8 cellular contexts compared by ENCODE assay signal in the genomic region with DNA sequence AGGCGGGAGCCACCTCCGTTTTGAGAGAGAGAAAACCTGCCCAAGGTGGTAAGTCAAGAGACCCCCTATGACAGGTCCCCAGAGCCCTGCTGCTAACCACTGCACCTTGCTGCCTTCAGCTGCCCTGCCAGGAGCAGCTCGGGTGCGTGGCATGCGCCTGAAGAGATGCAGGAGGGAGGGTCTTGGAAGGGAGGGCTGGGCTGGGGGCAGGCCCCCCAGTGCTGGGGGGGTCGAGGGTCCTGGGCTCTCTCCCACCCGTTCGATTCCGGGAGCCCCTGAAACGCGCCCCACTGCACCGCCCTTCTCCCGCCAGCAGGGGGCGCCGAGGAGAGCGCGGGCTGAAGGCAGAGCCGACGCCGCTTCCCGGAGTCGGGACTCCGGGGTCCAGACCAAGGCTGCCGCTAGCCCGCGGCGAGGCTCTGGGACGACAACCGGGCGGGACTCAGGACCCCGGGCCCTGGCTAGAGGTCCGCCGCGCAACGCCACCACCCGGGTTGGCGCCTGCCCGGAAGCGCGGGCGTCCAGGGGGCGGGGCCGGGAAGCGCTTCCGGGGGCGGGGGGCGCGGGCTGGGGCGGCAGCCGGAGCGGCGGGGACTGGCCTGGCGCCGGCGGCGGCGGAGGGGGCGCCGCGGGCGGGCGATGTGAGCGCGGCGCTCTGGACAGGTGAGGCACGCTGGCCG. TPM values are rescaled to one million over a fixed set of nuclear protein-coding genes. Genes with fewer than 3 reads are reported as not detected.
DNase-seq lines count a peak whose midpoint lies in the region; TF ChIP-seq lines count a peak whose summit lies in the region.

A gene with protein sequence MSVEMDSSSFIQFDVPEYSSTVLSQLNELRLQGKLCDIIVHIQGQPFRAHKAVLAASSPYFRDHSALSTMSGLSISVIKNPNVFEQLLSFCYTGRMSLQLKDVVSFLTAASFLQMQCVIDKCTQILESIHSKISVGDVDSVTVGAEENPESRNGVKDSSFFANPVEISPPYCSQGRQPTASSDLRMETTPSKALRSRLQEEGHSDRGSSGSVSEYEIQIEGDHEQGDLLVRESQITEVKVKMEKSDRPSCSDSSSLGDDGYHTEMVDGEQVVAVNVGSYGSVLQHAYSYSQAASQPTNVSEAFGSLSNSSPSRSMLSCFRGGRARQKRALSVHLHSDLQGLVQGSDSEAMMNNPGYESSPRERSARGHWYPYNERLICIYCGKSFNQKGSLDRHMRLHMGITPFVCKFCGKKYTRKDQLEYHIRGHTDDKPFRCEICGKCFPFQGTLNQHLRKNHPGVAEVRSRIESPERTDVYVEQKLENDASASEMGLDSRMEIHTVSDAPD (plus strand): TSS at position 563 of the 680 bp plus-strand sequence. CDS start 18,761 bp downstream, outside the sequence.

- H3K36me3 ChIP-seq in HEK293 (ENCODE audit: control insufficient read depth in 2 of 2, insufficient read depth in 1 of 2, low read length in 2 of 2), result peaks cover 0 to 19% of the 10 kb centered on the region in 2 experiments; a peak in 1 of 3 replicates
- peaks cover 22% of the 10 kb centered on the region for H3K36me3 ChIP-seq in WERI-Rb-1
- H3K36me3 ChIP-seq in breast epithelium, result no peaks in the 10 kb centered on the region

- H3K27ac ChIP-seq in HEK293 (ENCODE audit: extremely low read depth, low read depth, low read length) (peak within 1 kb of the TSS; percentile 81), WERI-Rb-1 (peak within 1 kb of the TSS; percentile 97), breast epithelium (peak within 1 kb of the TSS; percentile 93 to 97)

- H3K9me3 ChIP-seq in HEK293 (ENCODE audit: control insufficient read depth, insufficient read depth, low read depth, low read length) (no peaks in the 10 kb centered on the region), WERI-Rb-1 (ENCODE audit: severe bottlenecking) (no peaks in the 10 kb centered on the region), breast epithelium (no peaks in the 10 kb centered on the region)

- peak; percentile 82 for DNase-seq in DMS 273 (lab: John Stamatoyannopoulos, UW; ENCODE audit: unreplicated experiment)
- no peak for DNase-seq in DMS 273 treated with DMSO at 0.1 percent for 48 hours (lab: John Stamatoyannopoulos, UW)
- peak; percentile 82 for DNase-seq in NAMALWA (ENCODE audit: low spot score)
- peak; percentile 76 for DNase-seq in WERI-Rb-1
- DNase-seq in breast epithelium (ENCODE audit: low spot score in 2 of 2), result no peak
- DNase-seq in islet precursor cell, result peak; percentile 81
- peak; percentile 51 to 70 for DNase-seq in stimulated activated CD4-positive, alpha-beta T cell treated with anti-CD3 and anti-CD28 coated beads, Interleukin-15, amount 100 ng/mL, for 48 hours (ENCODE audit: low read depth in 2 of 2)

- CTCF ChIA-PET in HEK293 (lab: Yijun Ruan, JAX), result interaction anchor here (1.1 to 2.6 kb wide), 7 partner anchors 9 to 29 kb away, joined by 3 to 16 read pairs (median 8); no protein-coding TSS in a partner anchor

- intact Hi-C loops in breast epithelium (cut with DNase I; ENCODE audit: low total_unique reads), result no loop called here

- H3K27me3 ChIP-seq in WERI-Rb-1 (ENCODE audit: insufficient read depth, low read depth, severe bottlenecking), result no peaks in the 10 kb centered on the region
- no peaks in the 10 kb centered on the region for H3K27me3 ChIP-seq in breast epithelium

- no peak for TF ChIP-seq POLR2A in breast epithelium (IDR thresholded peaks at IDR 0.05)

- H3K4me1 ChIP-seq in HEK293 (ENCODE audit: control insufficient read depth, insufficient read depth, low read length) (peaks cover 3% of the 10 kb centered on the region; the same call in 1 of the 2 replicates), breast epithelium (peaks cover 5 to 6% of the 10 kb centered on the region in 2 donors)

- H3K4me3 ChIP-seq in HEK293 (ENCODE audit: low read depth, low read length), result peak within 1 kb of the TSS; percentile 92
- H3K4me3 ChIP-seq in WERI-Rb-1 (ENCODE audit: low read depth, low read length), result peak within 1 kb of the TSS; percentile 65
- H3K4me3 ChIP-seq in breast epithelium, result peak within 1 kb of the TSS; percentile 90 to 96 (median 95)

- peak; percentile 95 for TF ChIP-seq CTCF in HEK293 (tag by site-specific recombination; IDR thresholded peaks at IDR 0.05)
- TF ChIP-seq CTCF in WERI-Rb-1 (IDR thresholded peaks at IDR 0.05; ENCODE audit: low read depth, low read length), result peak; percentile 98
- TF ChIP-seq CTCF in breast epithelium (IDR thresholded peaks at IDR 0.05), result peak; percentile 97 to 99 (median 98)

- POLR2A ChIA-PET in HEK293 (lab: Yijun Ruan, JAX), result interaction anchor here (0.6 to 1.1 kb wide), 2 partner anchors 12 to 55 kb away, joined by 6 read pairs; a partner anchor contains a TSS

TF ChIP-seq in HEK293, 187 proteins besides CTCF, POLR2A, EP300 and RAD21 (continues in another document):
- TF ChIP-seq, protein P1, sequence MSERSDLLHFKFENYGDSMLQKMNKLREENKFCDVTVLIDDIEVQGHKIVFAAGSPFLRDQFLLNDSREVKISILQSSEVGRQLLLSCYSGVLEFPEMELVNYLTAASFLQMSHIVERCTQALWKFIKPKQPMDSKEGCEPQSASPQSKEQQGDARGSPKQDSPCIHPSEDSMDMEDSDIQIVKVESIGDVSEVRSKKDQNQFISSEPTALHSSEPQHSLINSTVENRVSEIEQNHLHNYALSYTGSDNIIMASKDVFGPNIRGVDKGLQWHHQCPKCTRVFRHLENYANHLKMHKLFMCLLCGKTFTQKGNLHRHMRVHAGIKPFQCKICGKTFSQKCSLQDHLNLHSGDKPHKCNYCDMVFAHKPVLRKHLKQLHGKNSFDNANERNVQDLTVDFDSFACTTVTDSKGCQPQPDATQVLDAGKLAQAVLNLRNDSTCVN (tag by site-specific recombination; optimal IDR thresholded peaks at IDR 0.05), result peak; percentile 54
- TF ChIP-seq ZNF843 (tag by site-specific recombination; IDR thresholded peaks at IDR 0.05) (no peak), ZNF600 (tag by site-specific recombination; IDR thresholded peaks at IDR 0.05) (0 out of 2 replicates have a peak, but pooled peaks have one; percentile 37), ZNF175 (tag by site-specific recombination; IDR thresholded peaks at IDR 0.05) (no peak)
- TF ChIP-seq, protein P2, sequence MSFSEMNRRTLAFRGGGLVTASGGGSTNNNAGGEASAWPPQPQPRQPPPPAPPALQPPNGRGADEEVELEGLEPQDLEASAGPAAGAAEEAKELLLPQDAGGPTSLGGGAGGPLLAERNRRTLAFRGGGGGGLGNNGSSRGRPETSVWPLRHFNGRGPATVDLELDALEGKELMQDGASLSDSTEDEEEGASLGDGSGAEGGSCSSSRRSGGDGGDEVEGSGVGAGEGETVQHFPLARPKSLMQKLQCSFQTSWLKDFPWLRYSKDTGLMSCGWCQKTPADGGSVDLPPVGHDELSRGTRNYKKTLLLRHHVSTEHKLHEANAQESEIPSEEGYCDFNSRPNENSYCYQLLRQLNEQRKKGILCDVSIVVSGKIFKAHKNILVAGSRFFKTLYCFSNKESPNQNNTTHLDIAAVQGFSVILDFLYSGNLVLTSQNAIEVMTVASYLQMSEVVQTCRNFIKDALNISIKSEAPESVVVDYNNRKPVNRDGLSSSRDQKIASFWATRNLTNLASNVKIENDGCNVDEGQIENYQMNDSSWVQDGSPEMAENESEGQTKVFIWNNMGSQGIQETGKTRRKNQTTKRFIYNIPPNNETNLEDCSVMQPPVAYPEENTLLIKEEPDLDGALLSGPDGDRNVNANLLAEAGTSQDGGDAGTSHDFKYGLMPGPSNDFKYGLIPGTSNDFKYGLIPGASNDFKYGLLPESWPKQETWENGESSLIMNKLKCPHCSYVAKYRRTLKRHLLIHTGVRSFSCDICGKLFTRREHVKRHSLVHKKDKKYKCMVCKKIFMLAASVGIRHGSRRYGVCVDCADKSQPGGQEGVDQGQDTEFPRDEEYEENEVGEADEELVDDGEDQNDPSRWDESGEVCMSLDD (tag by site-specific recombination; IDR thresholded peaks at IDR 0.05), result peak; percentile 67
- TF ChIP-seq, protein P3, sequence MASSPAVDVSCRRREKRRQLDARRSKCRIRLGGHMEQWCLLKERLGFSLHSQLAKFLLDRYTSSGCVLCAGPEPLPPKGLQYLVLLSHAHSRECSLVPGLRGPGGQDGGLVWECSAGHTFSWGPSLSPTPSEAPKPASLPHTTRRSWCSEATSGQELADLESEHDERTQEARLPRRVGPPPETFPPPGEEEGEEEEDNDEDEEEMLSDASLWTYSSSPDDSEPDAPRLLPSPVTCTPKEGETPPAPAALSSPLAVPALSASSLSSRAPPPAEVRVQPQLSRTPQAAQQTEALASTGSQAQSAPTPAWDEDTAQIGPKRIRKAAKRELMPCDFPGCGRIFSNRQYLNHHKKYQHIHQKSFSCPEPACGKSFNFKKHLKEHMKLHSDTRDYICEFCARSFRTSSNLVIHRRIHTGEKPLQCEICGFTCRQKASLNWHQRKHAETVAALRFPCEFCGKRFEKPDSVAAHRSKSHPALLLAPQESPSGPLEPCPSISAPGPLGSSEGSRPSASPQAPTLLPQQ (tag by site-specific recombination; IDR thresholded peaks at IDR 0.05), result peak; percentile 43; the same call in 1 of the 2 replicates
- TF ChIP-seq, protein P4, sequence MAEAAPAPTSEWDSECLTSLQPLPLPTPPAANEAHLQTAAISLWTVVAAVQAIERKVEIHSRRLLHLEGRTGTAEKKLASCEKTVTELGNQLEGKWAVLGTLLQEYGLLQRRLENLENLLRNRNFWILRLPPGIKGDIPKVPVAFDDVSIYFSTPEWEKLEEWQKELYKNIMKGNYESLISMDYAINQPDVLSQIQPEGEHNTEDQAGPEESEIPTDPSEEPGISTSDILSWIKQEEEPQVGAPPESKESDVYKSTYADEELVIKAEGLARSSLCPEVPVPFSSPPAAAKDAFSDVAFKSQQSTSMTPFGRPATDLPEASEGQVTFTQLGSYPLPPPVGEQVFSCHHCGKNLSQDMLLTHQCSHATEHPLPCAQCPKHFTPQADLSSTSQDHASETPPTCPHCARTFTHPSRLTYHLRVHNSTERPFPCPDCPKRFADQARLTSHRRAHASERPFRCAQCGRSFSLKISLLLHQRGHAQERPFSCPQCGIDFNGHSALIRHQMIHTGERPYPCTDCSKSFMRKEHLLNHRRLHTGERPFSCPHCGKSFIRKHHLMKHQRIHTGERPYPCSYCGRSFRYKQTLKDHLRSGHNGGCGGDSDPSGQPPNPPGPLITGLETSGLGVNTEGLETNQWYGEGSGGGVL (tag by site-specific recombination; IDR thresholded peaks at IDR 0.05), result peak; percentile 54

RNA-seq across cellular contexts. Expression of the gene that starts here (rescaled TPM):
- 10 to 100 TPM in 2 of 3 donors, 1 to 10 TPM in 1; 9.2 to 13.9 (median 12.2) TPM for total RNA-seq in breast epithelium

Comparison
In these comparisons a context has a peak if more than half of its experiments do, and no peak if none do; other contexts are left out.
1. DNase-seq: peak in DMS 273 (single experiment), NAMALWA (single experiment), WERI-Rb-1 (single experiment), islet precursor cell (single experiment) and stimulated activated CD4-positive, alpha-beta T cell treated with anti-CD3 and anti-CD28 coated beads, Interleukin-15, amount 100 ng/mL, for 48 hours (2 of 2); none in DMS 273 treated with DMSO at 0.1 percent for 48 hours (single experiment) and breast epithelium (0 of 2).
2. Peak in every context shown above with its lines, with median percentiles within 50 percentile points of each other: H3K27ac ChIP-seq, H3K4me3 ChIP-seq and CTCF ChIP-seq.